In genomic region chr11:45917623-45918330, GRCh38 we compare ENCODE assay signal across 8 cellular contexts. TPM values are rescaled to one million over a fixed set of nuclear protein-coding genes. Genes with fewer than 3 reads are reported as not detected.
A peak's percentile ranks its signal among the peaks of the same experiment; 100 is the strongest.
DNase-seq lines count a peak whose midpoint lies in the region; ATAC-seq and TF ChIP-seq lines count a peak whose summit lies in the region.

TSS of gene PEX16 (minus strand) at chr11:45917877. CDS start at chr11:45917811, 66 bp downstream.

- intact Hi-C loops in activated CD4-positive, alpha-beta memory T cell treated with anti-CD3 and anti-CD28 coated beads for 36 hours (cut with micrococcal nuclease) = loop anchor here (1.0 to 5.0 kb wide), 6 partner anchors 70 to 1350 kb away; partner anchors contain the start of genes ARHGAP1, CD82, CRY2 and PHF21A
- intact Hi-C loops in right lobe of liver (cut with DNase I) = no loop called here

- WGBS in right lobe of liver (ENCODE audit: insufficient coverage, low coverage, low lambda C conversion rate, missing lambda C conversion rate) = 0% methylated on average over 33 of the region's 45 CpGs

- peak within 1 kb of the TSS; percentile 96 for H3K27ac Mint-ChIP-seq in activated CD4-positive, alpha-beta memory T cell treated with anti-CD3 and anti-CD28 coated beads for 36 hours

- CTCF ChIA-PET in activated CD4-positive, alpha-beta memory T cell treated with anti-CD3 and anti-CD28 coated beads for 36 hours (lab: Charles Lee) = interaction anchor here (0.6 to 2.2 kb wide), 7 partner anchors 71 to 320 kb away, joined by 3 to 7 read pairs (median 4); no protein-coding TSS in a partner anchor

- H3K36me3 ChIP-seq in duodenal mucosa (ENCODE audit: control insufficient read depth in 1 of 2, insufficient read depth in 2 of 2, low read length in 2 of 2) = peaks cover 23 to 36% of the 10 kb centered on the region in 2 donors
- peaks cover 0 to 26% (median 2%) of the 10 kb centered on the region in 4 donors for H3K36me3 ChIP-seq in right lobe of liver

- peaks cover 3% of the 10 kb centered on the region for H3K27me3 Mint-ChIP-seq in activated CD4-positive, alpha-beta memory T cell treated with anti-CD3 and anti-CD28 coated beads for 36 hours

- peaks cover 12% of the 10 kb centered on the region for H3K36me3 Mint-ChIP-seq in activated CD4-positive, alpha-beta memory T cell treated with anti-CD3 and anti-CD28 coated beads for 36 hours

- H3K4me1 ChIP-seq in duodenal mucosa (ENCODE audit: control insufficient read depth in 1 of 2, insufficient read depth in 2 of 2, low read length in 2 of 2) (peaks cover 15 to 22% of the 10 kb centered on the region in 2 donors), right lobe of liver (peaks cover 0 to 43% (median 14%) of the 10 kb centered on the region in 4 donors)

- TF ChIP-seq POLR2A in right lobe of liver (IDR thresholded peaks at IDR 0.05) = peak; percentile 68

- no peaks in the 10 kb centered on the region for H3K9me3 Mint-ChIP-seq in activated CD4-positive, alpha-beta memory T cell treated with anti-CD3 and anti-CD28 coated beads for 36 hours

- H3K9ac ChIP-seq in duodenal mucosa (ENCODE audit: low read depth in 1 of 2, low read length in 2 of 2) = peak within 1 kb of the TSS; percentile 89

- H3K27ac ChIP-seq in duodenal mucosa (ENCODE audit: low read depth, low read length) = peak within 1 kb of the TSS; percentile 90
- H3K27ac ChIP-seq in right lobe of liver = peak within 1 kb of the TSS; percentile 74 to 79 (median 75)

- no peaks in the 10 kb centered on the region for H3K9me3 ChIP-seq in duodenal mucosa (ENCODE audit: control insufficient read depth in 1 of 2, low read length in 2 of 2)
- no peaks in the 10 kb centered on the region for H3K9me3 ChIP-seq in right lobe of liver

- no peak for TF ChIP-seq CTCF in right lobe of liver (IDR thresholded peaks at IDR 0.05)

- DNase-seq in CD1c-positive myeloid dendritic cell (ENCODE audit: extremely low spot score) = peak; percentile 98
- DNase-seq in NCI-H82 treated with DMSO at 0.1 percent for 48 hours (lab: John Stamatoyannopoulos, UW; ENCODE audit: unreplicated experiment) = peak; percentile 81
- DNase-seq in activated CD4-positive, alpha-beta memory T cell treated with anti-CD3 and anti-CD28 coated beads for 36 hours = peak; percentile 98
- peak; percentile 98 to 99 (median 99) for DNase-seq in right lobe of liver
- DNase-seq in stimulated activated CD4-positive, alpha-beta T cell treated with anti-CD3 and anti-CD28 coated beads, Interleukin-4, amount 100 ng/mL, for 4 hours = peak; percentile 90 to 97

- POLR2A ChIA-PET in activated CD4-positive, alpha-beta memory T cell treated with anti-CD3 and anti-CD28 coated beads for 36 hours (lab: Charles Lee) = interaction anchor here (0.7 to 2.2 kb wide), 6 partner anchors 8 to 321 kb away, joined by 3 to 7 read pairs (median 4); partner anchors contain the start of gene CRY2

- H3K27me3 ChIP-seq in duodenal mucosa (ENCODE audit: control insufficient read depth in 1 of 2, insufficient read depth in 2 of 2, low read length in 2 of 2) = peaks cover 0 to 3% of the 10 kb centered on the region in 2 donors
- no peaks in the 10 kb centered on the region for H3K27me3 ChIP-seq in right lobe of liver

- peak within 1 kb of the TSS; percentile 96 for H3K4me3 Mint-ChIP-seq in activated CD4-positive, alpha-beta memory T cell treated with anti-CD3 and anti-CD28 coated beads for 36 hours

- ATAC-seq in GM19438 (IDR thresholded peaks at IDR 0.05; ENCODE audit: low read depth, unreplicated experiment) (peak; percentile 79), HG03575 (IDR thresholded peaks at IDR 0.05; ENCODE audit: extremely low read depth, insufficient number of reproducible peaks, low FRiP score, unreplicated experiment) (peak; percentile 75), right lobe of liver (peak; percentile 82 to 90 (median 85))

- H3K4me1 Mint-ChIP-seq in activated CD4-positive, alpha-beta memory T cell treated with anti-CD3 and anti-CD28 coated beads for 36 hours (ENCODE audit: low read depth) = peaks cover 26% of the 10 kb centered on the region

- H3K4me3 ChIP-seq in duodenal mucosa (ENCODE audit: low read depth in 1 of 2, low read length in 2 of 2) (peak within 1 kb of the TSS; percentile 87 to 97), right lobe of liver (peak within 1 kb of the TSS; percentile 88 to 91 (median 90))

RNA-seq across cellular contexts. Expression of gene PEX16, which starts in this region (rescaled TPM):
- 10 to 100 TPM; 28.2 to 34.6 TPM for total RNA-seq in activated CD4-positive, alpha-beta memory T cell treated with anti-CD3 and anti-CD28 coated beads for 36 hours
- 10 to 100 TPM; 17.9 to 36.7 (median 32.4) TPM for total RNA-seq in right lobe of liver

Comparison
In these comparisons a context has a peak if more than half of its experiments do, and no peak if none do; other contexts are left out.
1. Peak in every context shown above with its lines: DNase-seq, ATAC-seq, H3K4me3 ChIP-seq and H3K27ac ChIP-seq.